Comparison of ENCODE assay signal across 8 cellular contexts in genomic region chr4:73255847-73256246, GRCh38. TPM values are rescaled to one million over a fixed set of nuclear protein-coding genes. Genes with fewer than 3 reads are reported as not detected.
A peak's percentile ranks its signal among the peaks of the same experiment; 100 is the strongest.
DNase-seq lines count a peak whose midpoint lies in the region; ATAC-seq and TF ChIP-seq lines count a peak whose summit lies in the region.
"Not testable (repeated sequence)": the region's sequence is repeated elsewhere in the genome, so short reads cannot be mapped to it uniquely, and the experiment has no call there.

No MANE protein-coding gene starts in this region.

- H3K36me3 Mint-ChIP-seq in activated naive CD4-positive, alpha-beta T cell treated with anti-CD3 and anti-CD28 coated beads, Interleukin-2, amount 10 ng/mL, durations not matched to agents 7 days and 5 days, result peaks cover 26% of the 10 kb centered on the region
- H3K36me3 Mint-ChIP-seq in natural killer cell, result not testable (repeated sequence)

- not testable (repeated sequence) for H3K27ac ChIP-seq in BLaER1 treated with 17β-estradiol and CSF1 and Interleukin-3, amounts not matched to agents 10 nM and 100 nM; HUES6 (ENCODE audit: low read depth, low read length); SU-DHL-6 (ENCODE audit: low read depth, low read length); dorsolateral prefrontal cortex; left ventricle myocardium inferior (replicated peaks)
- peak overlapping the region; percentile 98 for H3K27ac ChIP-seq in smooth muscle cell (ENCODE audit: low read depth)

- H2AFZ ChIP-seq in SU-DHL-6 (ENCODE audit: low read depth, low read length, severe bottlenecking); smooth muscle cell (ENCODE audit: low read depth): not testable (repeated sequence)

- ATAC-seq in natural killer cell, result not testable (repeated sequence)

- H3K9ac ChIP-seq in BLaER1 treated with 17β-estradiol and CSF1 and Interleukin-3, amounts not matched to agents 10 nM and 100 nM, result peak overlapping the region in 7 of 11 experiments; percentile 92 to 99 (median 97); a peak in 11 of 22 replicates
- H3K9ac ChIP-seq in HUES6 (ENCODE audit: low read length); SU-DHL-6 (ENCODE audit: low read length); smooth muscle cell (ENCODE audit: low read depth): not testable (repeated sequence)

- H3F3A ChIP-seq in SU-DHL-6 (ENCODE audit: insufficient read depth), result not testable (repeated sequence)
- H3F3A ChIP-seq in smooth muscle cell (ENCODE audit: low read depth), result peaks cover 13% of the 10 kb centered on the region

- intact Hi-C loops in dorsolateral prefrontal cortex (cut with DNase I), result loop anchor here (5.0 to 10.0 kb wide), 3 partner anchors 114 to 551 kb away; no protein-coding TSS in a partner anchor
- intact Hi-C loops in left ventricle myocardium inferior (cut with micrococcal nuclease), result loop anchor here (5.0 kb wide), 1 partner anchor 189 kb away; the partner anchor contains the start of gene COX18
- intact Hi-C loops in natural killer cell (cut with micrococcal nuclease), result loop anchor here (5.0 kb wide), 4 partner anchors 114 to 554 kb away; no protein-coding TSS in a partner anchor

- peak overlapping the region; percentile 74 to 95 (median 90); a peak in 16 of 20 replicates for H3K4me3 ChIP-seq in BLaER1 treated with 17β-estradiol and CSF1 and Interleukin-3, amounts not matched to agents 10 nM and 100 nM
- H3K4me3 ChIP-seq in HUES6 (ENCODE audit: low read depth, low read length) (peak overlapping the region; percentile 98; the same call in 1 of the 2 replicates), dorsolateral prefrontal cortex (peak overlapping the region in 46 of 59 donors; percentile 16 to 100 (median 86)), left ventricle myocardium inferior (peak overlapping the region; percentile 94), smooth muscle cell (peak overlapping the region; percentile 98)
- H3K4me3 ChIP-seq in SU-DHL-6 (ENCODE audit: insufficient read depth, low read length, poor library complexity, severe bottlenecking), result not testable (repeated sequence)

- DNase-seq in activated naive CD4-positive, alpha-beta T cell treated with anti-CD3 and anti-CD28 coated beads, Interleukin-2, amount 10 ng/mL, durations not matched to agents 7 days and 5 days; dorsolateral prefrontal cortex; left ventricle myocardium inferior; natural killer cell; smooth muscle cell (lab: John Stamatoyannopoulos, UW; ENCODE audit: unreplicated experiment): not testable (repeated sequence)

- TF ChIP-seq CTCF in SU-DHL-6 (IDR thresholded peaks at IDR 0.05; ENCODE audit: insufficient read depth, low read length, poor library complexity, severe bottlenecking); dorsolateral prefrontal cortex (IDR thresholded peaks at IDR 0.05 in 54 of 56, conservative IDR thresholded peaks at IDR 0.05 in 2 of 56; ENCODE audit: low read depth in 1 of 56, partially characterized antibody in 56 of 56); left ventricle myocardium inferior (IDR thresholded peaks at IDR 0.05; ENCODE audit: borderline replicate concordance); natural killer cell (IDR thresholded peaks at IDR 0.05); smooth muscle cell (IDR thresholded peaks at IDR 0.05; ENCODE audit: borderline replicate concordance, insufficient read depth, poor library complexity, severe bottlenecking): not testable (repeated sequence)

- not testable (repeated sequence) for H3K27me3 ChIP-seq in BLaER1 treated with 17β-estradiol and CSF1 and Interleukin-3, amounts not matched to agents 10 nM and 100 nM; HUES6 (ENCODE audit: control insufficient read depth, insufficient read depth, low read length); SU-DHL-6 (ENCODE audit: low read length); dorsolateral prefrontal cortex; left ventricle myocardium inferior (ENCODE audit: low read depth); smooth muscle cell (ENCODE audit: low read depth)

- 84% methylated on average over 8 of the region's 8 CpGs for WGBS in smooth muscle cell (ENCODE audit: low lambda C conversion rate)

- not testable (repeated sequence) for H3K9me3 Mint-ChIP-seq in activated naive CD4-positive, alpha-beta T cell treated with anti-CD3 and anti-CD28 coated beads, Interleukin-2, amount 10 ng/mL, durations not matched to agents 7 days and 5 days; natural killer cell

- H3K9me3 ChIP-seq in BLaER1 treated with 17β-estradiol and CSF1 and Interleukin-3, amounts not matched to agents 10 nM and 100 nM (replicated peaks in 1 of 11), result peaks cover 0 to 10% (median 2%) of the 10 kb centered on the region in 11 experiments; a peak in 11 of 22 replicates
- H3K9me3 ChIP-seq in HUES6 (ENCODE audit: control insufficient read depth, insufficient read depth, low read depth, low read length); SU-DHL-6 (ENCODE audit: insufficient read depth, low read length); left ventricle myocardium inferior (replicated peaks); smooth muscle cell (replicated peaks; ENCODE audit: low read depth): not testable (repeated sequence)

- H3K4me1 Mint-ChIP-seq in activated naive CD4-positive, alpha-beta T cell treated with anti-CD3 and anti-CD28 coated beads, Interleukin-2, amount 10 ng/mL, durations not matched to agents 7 days and 5 days, result peaks cover 60% of the 10 kb centered on the region
- H3K4me1 Mint-ChIP-seq in natural killer cell, result peaks cover 61 to 73% of the 10 kb centered on the region in 2 donors

- not testable (repeated sequence) for H3K9me2 ChIP-seq in SU-DHL-6 (replicated peaks; ENCODE audit: insufficient read depth, low read length)

- peak overlapping the region; percentile 100 for H3K4me3 Mint-ChIP-seq in activated naive CD4-positive, alpha-beta T cell treated with anti-CD3 and anti-CD28 coated beads, Interleukin-2, amount 10 ng/mL, durations not matched to agents 7 days and 5 days
- not testable (repeated sequence) for H3K4me3 Mint-ChIP-seq in natural killer cell

- peak overlapping the region; percentile 75 to 96 (median 86) for H3K4me2 ChIP-seq in BLaER1 treated with 17β-estradiol and CSF1 and Interleukin-3, amounts not matched to agents 10 nM and 100 nM
- H3K4me2 ChIP-seq in SU-DHL-6 (ENCODE audit: low read depth, low read length, poor library complexity, severe bottlenecking) (peak overlapping the region; percentile 79), smooth muscle cell (peak overlapping the region; percentile 87)

- H3K79me2 ChIP-seq in SU-DHL-6 (ENCODE audit: insufficient read depth, low read length) (peaks cover 88% of the 10 kb centered on the region), smooth muscle cell (ENCODE audit: low read depth) (peaks cover 88% of the 10 kb centered on the region)

- H4K20me1 ChIP-seq in BLaER1 treated with 17β-estradiol and CSF1 and Interleukin-3, amounts not matched to agents 10 nM and 100 nM, result peaks cover 53 to 71% (median 63%) of the 10 kb centered on the region in 11 experiments
- H4K20me1 ChIP-seq in SU-DHL-6 (ENCODE audit: low read depth, low read length) (peaks cover 18% of the 10 kb centered on the region), smooth muscle cell (ENCODE audit: low read depth) (peaks cover 71% of the 10 kb centered on the region)

- H3K36me3 ChIP-seq in BLaER1 treated with 17β-estradiol and CSF1 and Interleukin-3, amounts not matched to agents 10 nM and 100 nM, result peaks cover 29 to 61% (median 46%) of the 10 kb centered on the region in 11 experiments; a peak in 21 of 22 replicates
- peaks cover 22% of the 10 kb centered on the region for H3K36me3 ChIP-seq in HUES6 (ENCODE audit: control insufficient read depth, insufficient read depth, low read length)
- not testable (repeated sequence) for H3K36me3 ChIP-seq in SU-DHL-6 (ENCODE audit: low read length); left ventricle myocardium inferior; smooth muscle cell (ENCODE audit: low read depth)

- H3K27ac Mint-ChIP-seq in activated naive CD4-positive, alpha-beta T cell treated with anti-CD3 and anti-CD28 coated beads, Interleukin-2, amount 10 ng/mL, durations not matched to agents 7 days and 5 days, result not testable (repeated sequence)
- peak overlapping the region; percentile 99 to 100 for H3K27ac Mint-ChIP-seq in natural killer cell

- H3K27me3 Mint-ChIP-seq in activated naive CD4-positive, alpha-beta T cell treated with anti-CD3 and anti-CD28 coated beads, Interleukin-2, amount 10 ng/mL, durations not matched to agents 7 days and 5 days; natural killer cell (ENCODE audit: low read depth in 2 of 2): not testable (repeated sequence)

- CTCF ChIA-PET in activated naive CD4-positive, alpha-beta T cell treated with anti-CD3 and anti-CD28 coated beads, Interleukin-2, amount 10 ng/mL, durations not matched to agents 7 days and 5 days (lab: Charles Lee), result interaction anchor here (1.0 to 2.0 kb wide), 4 partner anchors 127 to 191 kb away, joined by 3 to 13 read pairs (median 3); no protein-coding TSS in a partner anchor

- peaks cover 18 to 62% (median 36%) of the 10 kb centered on the region in 10 experiments for H3K4me1 ChIP-seq in BLaER1 treated with 17β-estradiol and CSF1 and Interleukin-3, amounts not matched to agents 10 nM and 100 nM
- H3K4me1 ChIP-seq in HUES6 (ENCODE audit: control insufficient read depth, insufficient read depth, low read length), result not testable (repeated sequence)
- peaks cover 98% of the 10 kb centered on the region for H3K4me1 ChIP-seq in left ventricle myocardium inferior
- H3K4me1 ChIP-seq in smooth muscle cell (ENCODE audit: low read depth), result peaks cover 31% of the 10 kb centered on the region

RNA-seq across cellular contexts. Expression of gene ANKRD17, which starts 2.8 kb away (rescaled TPM):
- total RNA-seq in dorsolateral prefrontal cortex (100 to 1,000 TPM in 88 of 120 experiments, 10 to 100 TPM in 32; 75.6 to 126 (median 105) TPM), left ventricle myocardium inferior (54.1 TPM), natural killer cell (10 to 100 TPM; 51.8 to 70.2 (median 63.0) TPM), smooth muscle cell (58.0 and 62.2 TPM in 2 replicates)
- polyA plus RNA-seq in smooth muscle cell, result 29.7 and 33.8 TPM in 2 replicates
